Comparison of ENCODE assay signal across 1 cellular context in genomic region chr3:112654492-112654891, GRCh38.
TF ChIP-seq lines count a peak whose summit lies in the region.

No MANE protein-coding gene starts in this region.

TF ChIP-seq in SK-N-SH treated with all-trans-retinoic acid at 6 μM for 48 hours, 23 proteins besides CTCF, POLR2A, EP300 and RAD21 (continued from another document):
- no peak for TF ChIP-seq PATZ1 (CRISPR knock-in tag; IDR thresholded peaks at IDR 0.05; ENCODE audit: borderline replicate concordance)
- TF ChIP-seq BACH2 (CRISPR knock-in tag; IDR thresholded peaks at IDR 0.05; ENCODE audit: borderline replicate concordance), result no peak
- no peak for TF ChIP-seq ZC3H10 (CRISPR knock-in tag; IDR thresholded peaks at IDR 0.05)
- TF ChIP-seq TCF4 (CRISPR knock-in tag; IDR thresholded peaks at IDR 0.05; ENCODE audit: borderline replicate concordance), result no peak
- no peak for TF ChIP-seq OSR1 (CRISPR knock-in tag; IDR thresholded peaks at IDR 0.05)
- TF ChIP-seq TSHZ2 (CRISPR knock-in tag; IDR thresholded peaks at IDR 0.05), result no peak
- TF ChIP-seq ARNTL (CRISPR knock-in tag; IDR thresholded peaks at IDR 0.05; ENCODE audit: borderline replicate concordance, low read depth), result no peak
- no peak for TF ChIP-seq ZNF8 (CRISPR knock-in tag; IDR thresholded peaks at IDR 0.05)
